ENCODE assay signal across 25 cellular contexts in the genomic region with DNA sequence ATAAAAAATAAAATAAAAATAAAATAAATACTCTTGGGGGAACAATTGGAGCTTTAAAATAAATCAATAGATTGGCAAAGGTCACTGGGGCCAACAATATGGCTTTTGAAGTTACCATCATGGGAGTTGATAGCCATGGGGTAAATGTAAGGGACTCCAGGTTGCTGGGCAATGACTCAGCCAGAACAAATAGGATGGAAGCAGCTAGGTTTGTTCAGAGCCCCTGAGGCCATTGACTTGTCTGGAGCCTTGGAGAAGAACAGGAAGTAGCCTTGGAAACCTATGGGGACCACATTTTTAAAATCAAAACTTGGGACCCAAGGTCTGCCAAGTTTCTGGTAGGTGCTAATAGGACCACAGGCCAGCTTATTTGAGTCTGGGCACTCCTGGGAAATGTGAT. TPM values are rescaled to one million over a fixed set of nuclear protein-coding genes. Genes with fewer than 3 reads are reported as not detected.
A peak's percentile ranks its signal among the peaks of the same experiment; 100 is the strongest.
DNase-seq lines count a peak whose midpoint lies in the region; ATAC-seq and TF ChIP-seq lines count a peak whose summit lies in the region.
"Had no signal": no experiment of that assay in that cellular context is flagged by ENCODE, and none has a peak within 500 bp of the region (broad histone marks: within the 10 kb centered on the region; RNA-seq: fewer than 3 reads in every experiment).

No MANE protein-coding gene starts in this region.

- H3K79me2 ChIP-seq in PC-3 (ENCODE audit: low read length) = no peaks in the 10 kb centered on the region

- peaks cover 5% of the 10 kb centered on the region; the same call in 1 of the 2 replicates for H3K4me1 ChIP-seq in PC-3 (ENCODE audit: insufficient read depth, low read length)

- DNase-seq in T47D (ENCODE audit: low read depth in 1 of 2, low spot score in 1 of 2) (peak; percentile 29 to 74), MCF 10A (ENCODE audit: unreplicated experiment) (no peak), PC-3 (peak; percentile 70), epithelial cell of esophagus (ENCODE audit: low read depth) (peak; percentile 72), GM10266 (ENCODE audit: extremely low spot score) (no peak), osteocyte (ENCODE audit: extremely low spot score, unreplicated experiment) (no peak)
- no peak for DNase-seq in activated naive CD4-positive, alpha-beta T cell (lab: John Stamatoyannopoulos, UW)
- DNase-seq: Caco-2; CD4-positive, alpha-beta memory T cell; DMS 273 treated with DMSO at 0.1 percent for 48 hours; GDM1; GOT3; NCI-H1092; NCI-H1436; NCI-H2029; NCI-H2171; NCI-H524 treated with DMSO at 0.1 percent for 48 hours; SHP77 treated with DMSO at 0.1 percent for 48 hours had no signal

- no TSS peak for BruUV-seq in MCF 10A (replicated peaks; lab: Mats Ljungman, UMichigan)
- no TSS peak for BruUV-seq in PC-3 (replicated peaks; lab: Mats Ljungman, UMichigan)

- TF ChIP-seq CTCF in MCF 10A (IDR thresholded peaks at IDR 0.05; ENCODE audit: unreplicated experiment) (no peak), PC-3 (conservative IDR thresholded peaks at IDR 0.05; ENCODE audit: low read depth, low read length) (no peak), epithelial cell of esophagus (IDR thresholded peaks at IDR 0.05; ENCODE audit: insufficient read depth, low read depth, low read length, missing control alignments) (no peak), GM10266 (IDR thresholded peaks at IDR 0.05; ENCODE audit: control insufficient read depth, insufficient read depth, low read depth, missing control alignments) (no peak), osteocyte (IDR thresholded peaks at IDR 0.05) (no peak)

- H3K4me1 Mint-ChIP-seq in MCF 10A (ENCODE audit: insufficient read depth, unreplicated experiment) = peaks cover 5% of the 10 kb centered on the region
- peaks cover 4% of the 10 kb centered on the region for H3K4me1 Mint-ChIP-seq in osteocyte (ENCODE audit: unreplicated experiment)
- H3K4me1 Mint-ChIP-seq: CD4-positive, alpha-beta memory T cell had no signal

- no peaks in the 10 kb centered on the region for H4K20me1 ChIP-seq in PC-3 (ENCODE audit: low read length)
- H4K20me1 ChIP-seq: BLaER1 treated with 17β-estradiol and CSF1 and Interleukin-3, amounts not matched to agents 10 nM and 100 nM had no signal

- no peaks in the 10 kb centered on the region; the same call in 1 of the 2 replicates for H3K27me3 ChIP-seq in PC-3 (ENCODE audit: low read length)
- H3K27me3 ChIP-seq: BLaER1 treated with 17β-estradiol and CSF1 and Interleukin-3, amounts not matched to agents 10 nM and 100 nM had no signal

- H3K36me3 Mint-ChIP-seq in MCF 10A (ENCODE audit: insufficient read depth, unreplicated experiment) (no peaks in the 10 kb centered on the region), osteocyte (ENCODE audit: unreplicated experiment) (no peaks in the 10 kb centered on the region)
- H3K36me3 Mint-ChIP-seq: CD4-positive, alpha-beta memory T cell had no signal

- no peak overlapping the region for H3K9ac ChIP-seq in PC-3 (ENCODE audit: low read length)
- H3K9ac ChIP-seq: BLaER1 treated with 17β-estradiol and CSF1 and Interleukin-3, amounts not matched to agents 10 nM and 100 nM had no signal

- H3K4me3 ChIP-seq in PC-3 (ENCODE audit: low read length) (no peak overlapping the region), epithelial cell of esophagus (ENCODE audit: low read length) (no peak overlapping the region)
- H3K4me3 ChIP-seq: BLaER1 treated with 17β-estradiol and CSF1 and Interleukin-3, amounts not matched to agents 10 nM and 100 nM; K562; SK-N-MC had no signal

- ATAC-seq in PC-3 (peak; percentile 59), HG03095 (IDR thresholded peaks at IDR 0.05; ENCODE audit: unreplicated experiment) (no peak)
- ATAC-seq: HepG2, K562 had no signal

- POLR2A ChIA-PET in MCF 10A (lab: Yijun Ruan, JAX) = interaction anchor here (2.1 kb wide), 1 partner anchor 20 kb away, joined by 6 read pairs; a partner anchor contains a TSS
- POLR2A ChIA-PET in PC-3 (lab: Charles Lee; ENCODE audit: unreplicated experiment) = no interaction called here

- no peaks in the 10 kb centered on the region for H3K36me3 ChIP-seq in PC-3 (ENCODE audit: low read depth, low read length)
- H3K36me3 ChIP-seq: BLaER1 treated with 17β-estradiol and CSF1 and Interleukin-3, amounts not matched to agents 10 nM and 100 nM had no signal

- no peaks in the 10 kb centered on the region for H3F3A ChIP-seq in PC-3 (ENCODE audit: low read length, unreplicated experiment)

- intact Hi-C loops in MCF 10A (cut with micrococcal nuclease) = no loop called here
- intact Hi-C loops in PC-3 (cut with micrococcal nuclease) = no loop called here

- H3K9me3 Mint-ChIP-seq in MCF 10A (ENCODE audit: unreplicated experiment) (no peaks in the 10 kb centered on the region), osteocyte (ENCODE audit: unreplicated experiment) (no peaks in the 10 kb centered on the region)

- H3K4me3 Mint-ChIP-seq in MCF 10A (ENCODE audit: unreplicated experiment) (no peak overlapping the region), osteocyte (ENCODE audit: unreplicated experiment) (no peak overlapping the region)
- H3K4me3 Mint-ChIP-seq: CD4-positive, alpha-beta memory T cell had no signal

- no peak overlapping the region for H3K27ac ChIP-seq in PC-3 (ENCODE audit: low read length)
- H3K27ac ChIP-seq: 22Rv1; BLaER1 treated with 17β-estradiol and CSF1 and Interleukin-3, amounts not matched to agents 10 nM and 100 nM; SK-N-MC had no signal

- H2AFZ ChIP-seq in PC-3 (ENCODE audit: low read length) = no peak overlapping the region

- CTCF ChIA-PET in MCF 10A (lab: Yijun Ruan, JAX) = interaction anchor here (1.3 to 1.4 kb wide), 2 partner anchors 82 to 93 kb away, joined by 3 to 4 read pairs; no protein-coding TSS in a partner anchor
- CTCF ChIA-PET in PC-3 (lab: Charles Lee) = no interaction called here

- peaks cover 33% of the 10 kb centered on the region for H3K27me3 Mint-ChIP-seq in MCF 10A (ENCODE audit: insufficient read depth, unreplicated experiment)
- H3K27me3 Mint-ChIP-seq in osteocyte (ENCODE audit: unreplicated experiment) = peaks cover 65% of the 10 kb centered on the region

- H3K9me2 ChIP-seq in PC-3 (replicated peaks; ENCODE audit: low read length) = no peaks in the 10 kb centered on the region

- no peaks in the 10 kb centered on the region for H3K9me3 ChIP-seq in PC-3 (ENCODE audit: low read length)
- H3K9me3 ChIP-seq: BLaER1 treated with 17β-estradiol and CSF1 and Interleukin-3, amounts not matched to agents 10 nM and 100 nM; Caco-2 had no signal

- no peak overlapping the region for H3K4me2 ChIP-seq in PC-3 (ENCODE audit: low read length)

- in situ Hi-C loops in T47D (cut with HindIII; ENCODE audit: low pct_unique_long_range_greater_than_20kb, low sequenced_read_pairs) = no loop called here

- H3K27ac Mint-ChIP-seq in MCF 10A (ENCODE audit: low read depth, unreplicated experiment) (no peak overlapping the region), osteocyte (ENCODE audit: unreplicated experiment) (no peak overlapping the region)
- H3K27ac Mint-ChIP-seq: CD4-positive, alpha-beta memory T cell had no signal

RNA-seq across cellular contexts. Expression of a gene that starts 20.2 kb away (rescaled TPM):
- total RNA-seq in MCF 10A (2022) (19.3 and 25.1 TPM in 2 replicates), PC-3 (2014; rRNA removed) (3.8 and 5.5 TPM in 2 replicates), osteocyte (13.0 and 15.0 TPM in 2 replicates)

RNA-seq across cellular contexts. Expression of a gene that starts 35.2 kb away (rescaled TPM):
- total RNA-seq in MCF 10A (2022) (not detected in 2 replicates), PC-3 (2014; rRNA removed) (not detected in 2 replicates), osteocyte (0.29 TPM in 1 of 2 replicates, not detected in the other)
- total RNA-seq: CD4-positive, alpha-beta memory T cell; HepG2; K562; LHCN-M2 had no signal

Comparison
In these comparisons a context has a peak if more than half of its experiments do, and no peak if none do; other contexts are left out.
1. DNase-seq: peak in T47D (2 of 2), PC-3 (single experiment) and epithelial cell of esophagus (single experiment); none in MCF 10A (single experiment), GM10266 (single experiment), osteocyte (single experiment) and activated naive CD4-positive, alpha-beta T cell (0 of 4).